14 cellular contexts compared by ENCODE assay signal in the genomic region with DNA sequence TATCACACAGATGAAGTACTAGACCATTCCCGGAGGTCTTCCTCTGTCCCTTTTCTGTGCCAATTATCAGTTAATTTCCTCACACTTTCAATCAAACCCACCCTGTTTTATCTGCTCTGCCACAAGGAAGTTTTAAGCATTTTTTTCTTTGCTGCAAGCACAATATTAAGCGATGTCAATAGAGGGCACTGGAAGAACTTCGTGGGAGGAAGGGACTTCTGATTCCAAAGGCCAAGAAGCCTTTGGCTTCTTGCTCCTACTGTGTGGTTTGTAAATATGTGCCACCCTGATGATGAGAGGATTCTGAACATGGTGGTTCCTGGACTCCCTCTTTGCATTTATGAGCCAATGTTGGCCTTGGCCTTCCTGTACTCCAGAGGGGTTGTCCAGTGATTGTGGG.
DNase-seq lines count a peak whose midpoint lies in the region; ATAC-seq and TF ChIP-seq lines count a peak whose summit lies in the region.
"Had no signal": no experiment of that assay in that cellular context is flagged by ENCODE, and none has a peak within 500 bp of the region (broad histone marks: within the 10 kb centered on the region; RNA-seq: fewer than 3 reads in every experiment).

No MANE protein-coding gene starts in this region.

- H3K4me1 ChIP-seq in HAP-1, result no peaks in the 10 kb centered on the region

- no peaks in the 10 kb centered on the region for H3K27me3 ChIP-seq in HAP-1 (ENCODE audit: low read depth)

- H3K9me3 ChIP-seq in HAP-1, result no peaks in the 10 kb centered on the region

- ATAC-seq in HG02571 (IDR thresholded peaks at IDR 0.05; ENCODE audit: unreplicated experiment), result no peak
- ATAC-seq in HG03354 (IDR thresholded peaks at IDR 0.05; ENCODE audit: poor library complexity, severe bottlenecking, unreplicated experiment), result no peak

- H3K4me3 ChIP-seq in foreskin fibroblast (ENCODE audit: low read depth in 1 of 2, low read length in 2 of 2) (no peak overlapping the region), HAP-1 (no peak overlapping the region)
- H3K4me3 ChIP-seq: PC-9 had no signal

- H3K27ac ChIP-seq in VCaP, result no peak overlapping the region
- H3K27ac ChIP-seq: HL-60, PC-9 had no signal

- no peaks in the 10 kb centered on the region for H3K36me3 ChIP-seq in HAP-1 (replicated peaks)

- in situ Hi-C loops in HAP-1 (cut with MboI; ENCODE audit: low sequenced_read_pairs), result no loop called here

- DNase-seq in GM10266 (ENCODE audit: extremely low spot score) (no peak), NAMALWA (ENCODE audit: low spot score) (peak; percentile 2), iPS-NIHi7 (ENCODE audit: extremely low spot score) (peak; percentile 15), foreskin fibroblast (no peak), HAP-1 (ENCODE audit: low spot score in 2 of 2) (no peak)
- DNase-seq: activated T-cell treated with anti-CD3 and anti-CD28 coated beads, Interleukin-2, amount 50 U/mL, for 24 hours; NCI-H1417 treated with DMSO at 0.1 percent for 48 hours; PC-9; stimulated activated CD4-positive, alpha-beta T cell treated with anti-CD3 and anti-CD28 coated beads, Interleukin-15, amount 100 ng/mL, for 24 hours; T1000 had no signal

- TF ChIP-seq CTCF in GM10266 (IDR thresholded peaks at IDR 0.05; ENCODE audit: control insufficient read depth, insufficient read depth, low read depth, missing control alignments) (peak; percentile 29), VCaP (conservative IDR thresholded peaks at IDR 0.05) (peak; percentile 51), foreskin fibroblast (IDR thresholded peaks at IDR 0.05; ENCODE audit: low read depth, low read length) (no peak)

Comparison
In these comparisons a context has a peak if more than half of its experiments do, and no peak if none do; other contexts are left out.
1. DNase-seq: peak in NAMALWA (single experiment) and iPS-NIHi7 (single experiment); none in GM10266 (single experiment), foreskin fibroblast (0 of 2) and HAP-1 (0 of 2).